ENCODE assay signal across 11 cellular contexts in the genomic region with DNA sequence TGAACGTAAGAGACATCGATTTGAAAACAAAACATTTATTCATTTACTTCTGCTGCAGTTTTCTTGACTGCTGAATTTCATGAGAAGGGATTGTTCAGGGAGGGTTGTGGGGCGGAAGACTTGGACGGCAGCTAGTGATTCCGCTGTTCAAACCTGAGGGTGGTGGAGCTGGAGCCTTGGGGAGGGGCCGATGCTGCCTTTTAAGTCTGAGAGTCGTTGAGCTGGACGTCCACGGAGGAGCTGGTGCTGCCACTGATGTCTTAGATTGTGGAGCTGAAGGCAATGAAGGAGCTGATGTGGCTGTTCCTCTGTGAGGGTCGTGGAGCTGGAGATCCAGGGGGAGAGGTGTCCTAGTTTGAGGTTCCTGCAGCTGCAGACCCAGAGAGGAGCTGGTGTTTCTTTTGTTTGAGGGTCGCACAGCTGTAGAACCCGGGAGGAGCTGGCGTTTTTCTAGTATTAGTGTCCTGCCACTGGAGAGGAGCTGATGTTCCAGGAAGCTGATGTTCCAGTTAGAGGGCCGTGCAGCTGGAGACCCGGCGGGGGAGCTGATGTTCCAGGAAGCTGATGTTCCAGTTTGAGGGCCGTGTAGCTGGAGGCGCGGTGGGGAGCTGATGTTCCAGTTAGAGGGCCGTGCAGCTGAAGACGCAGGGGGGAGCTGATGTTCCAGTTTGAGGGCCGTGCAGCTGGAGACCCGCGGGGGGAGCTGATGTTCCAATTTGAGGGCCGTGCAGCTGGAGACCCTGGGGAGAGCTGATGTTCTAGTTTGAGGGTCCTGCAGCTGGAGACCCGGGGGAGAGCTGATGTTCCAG.
DNase-seq lines count a peak whose midpoint lies in the region; ATAC-seq and TF ChIP-seq lines count a peak whose summit lies in the region.
"Had no signal": no experiment of that assay in that cellular context is flagged by ENCODE, and none has a peak within 500 bp of the region (broad histone marks: within the 10 kb centered on the region; RNA-seq: fewer than 3 reads in every experiment).

No MANE protein-coding gene starts in this region.

- TF ChIP-seq POLR2A in body of pancreas (IDR thresholded peaks at IDR 0.05) = no peak

- H3K36me3 ChIP-seq in Loucy (ENCODE audit: insufficient read depth, low read length) = no peaks in the 10 kb centered on the region
- no peaks in the 10 kb centered on the region for H3K36me3 ChIP-seq in body of pancreas (replicated peaks in 1 of 2; ENCODE audit: insufficient read depth in 1 of 2, low read depth in 2 of 2)

- peak; percentile 69 for ATAC-seq in body of pancreas
- ATAC-seq in GM18517 (IDR thresholded peaks at IDR 0.05; ENCODE audit: unreplicated experiment) = no peak
- ATAC-seq: activated naive CD8-positive, alpha-beta T cell treated with anti-CD3 and anti-CD28 coated beads, Interleukin-2, amount 50 U/mL, for 24 hours had no signal

- no peaks in the 10 kb centered on the region for H3K4me1 Mint-ChIP-seq in type B pancreatic cell (ENCODE audit: unreplicated experiment)
- H3K4me1 Mint-ChIP-seq: activated naive CD8-positive, alpha-beta T cell treated with anti-CD3 and anti-CD28 coated beads, Interleukin-2, amount 50 U/mL, for 24 hours had no signal

- H3K4me3 Mint-ChIP-seq in type B pancreatic cell = no peak overlapping the region
- H3K4me3 Mint-ChIP-seq: activated naive CD8-positive, alpha-beta T cell treated with anti-CD3 and anti-CD28 coated beads, Interleukin-2, amount 50 U/mL, for 24 hours had no signal

- no peak overlapping the region for H3K4me2 ChIP-seq in Loucy (ENCODE audit: low read depth, low read length, poor library complexity, severe bottlenecking)

- no peaks in the 10 kb centered on the region for H3K9me3 Mint-ChIP-seq in type B pancreatic cell

- H3K4me1 ChIP-seq in Loucy (ENCODE audit: insufficient read depth, low read length, poor library complexity, severe bottlenecking) (peaks cover 19% of the 10 kb centered on the region), body of pancreas (peaks cover 6% of the 10 kb centered on the region)

- DNase-seq in COLO668 (lab: John Stamatoyannopoulos, UW; ENCODE audit: unreplicated experiment) (peak; percentile 53), body of pancreas (peak; percentile 38 to 59 (median 51)), midbrain (lab: John Stamatoyannopoulos, UW) (peak; percentile 1), OCI-M2 (lab: John Stamatoyannopoulos, UW; ENCODE audit: unreplicated experiment) (no peak), type B pancreatic cell (ENCODE audit: extremely low spot score, unreplicated experiment) (no peak)
- DNase-seq in NK-92 treated with Interleukin-12 subunit alpha and Interleukin-12 subunit beta, amount 100 ng/mL, for 24 hours (lab: John Stamatoyannopoulos, UW) = no peak
- DNase-seq: activated naive CD8-positive, alpha-beta T cell treated with anti-CD3 and anti-CD28 coated beads, Interleukin-2, amount 50 U/mL, for 24 hours; mesenchymal stem cell had no signal

- no peaks in the 10 kb centered on the region for H3K79me2 ChIP-seq in Loucy (ENCODE audit: insufficient read depth, low read length)

- H4K20me1 ChIP-seq in Loucy (ENCODE audit: insufficient read depth, low read length, poor library complexity, severe bottlenecking) = no peaks in the 10 kb centered on the region

- WGBS in body of pancreas, 2 donors = 26 to 27% methylated on average over 25 to 26 of the region's 26 CpGs

- H2AFZ ChIP-seq in Loucy (ENCODE audit: low read length) = 0 out of 2 replicates have a peak overlapping the region, but pooled peaks have one; percentile 4

- TF ChIP-seq CTCF in Loucy (conservative IDR thresholded peaks at IDR 0.05; ENCODE audit: low read length) (peak; percentile 34), body of pancreas (IDR thresholded peaks at IDR 0.05) (peak in 4 of 7 experiments; percentile 32 to 42 (median 38)), type B pancreatic cell (conservative IDR thresholded peaks at IDR 0.05) (no peak)

- H3K36me3 Mint-ChIP-seq in type B pancreatic cell = no peaks in the 10 kb centered on the region

- no peaks in the 10 kb centered on the region for H3K9me2 ChIP-seq in Loucy (replicated peaks; ENCODE audit: low read depth, low read length)

- intact Hi-C loops in body of pancreas (cut with DNase I) = no loop called here

- H3K4me3 ChIP-seq in Loucy (ENCODE audit: low read length, poor library complexity, severe bottlenecking) (no peak overlapping the region), body of pancreas (no peak overlapping the region)

- peaks cover 13% of the 10 kb centered on the region for H3K27me3 ChIP-seq in Loucy (ENCODE audit: insufficient read depth, low read length, poor library complexity, severe bottlenecking)
- no peaks in the 10 kb centered on the region for H3K27me3 ChIP-seq in body of pancreas

- H3F3A ChIP-seq in Loucy (ENCODE audit: low read depth) = no peaks in the 10 kb centered on the region

- no peak overlapping the region for H3K27ac ChIP-seq in body of pancreas
- H3K27ac ChIP-seq: epithelial cell of prostate had no signal

- H3K9ac ChIP-seq in Loucy (ENCODE audit: low read depth, low read length, poor library complexity, severe bottlenecking) = no peak overlapping the region

- H3K27ac Mint-ChIP-seq in type B pancreatic cell = no peak overlapping the region
- H3K27ac Mint-ChIP-seq: activated naive CD8-positive, alpha-beta T cell treated with anti-CD3 and anti-CD28 coated beads, Interleukin-2, amount 50 U/mL, for 24 hours had no signal

- peaks cover 47% of the 10 kb centered on the region for H3K27me3 Mint-ChIP-seq in type B pancreatic cell

- H3K9me3 ChIP-seq in Loucy (ENCODE audit: insufficient read depth, low read depth, low read length) (no peaks in the 10 kb centered on the region), body of pancreas (no peaks in the 10 kb centered on the region)

Comparison
In these comparisons a context has a peak if more than half of its experiments do, and no peak if none do; other contexts are left out.
1. DNase-seq: peak in COLO668 (single experiment), body of pancreas (4 of 4) and midbrain (single experiment); none in NK-92 treated with Interleukin-12 subunit alpha and Interleukin-12 subunit beta, amount 100 ng/mL, for 24 hours (single experiment), OCI-M2 (single experiment) and type B pancreatic cell (single experiment).